In the genomic region with DNA sequence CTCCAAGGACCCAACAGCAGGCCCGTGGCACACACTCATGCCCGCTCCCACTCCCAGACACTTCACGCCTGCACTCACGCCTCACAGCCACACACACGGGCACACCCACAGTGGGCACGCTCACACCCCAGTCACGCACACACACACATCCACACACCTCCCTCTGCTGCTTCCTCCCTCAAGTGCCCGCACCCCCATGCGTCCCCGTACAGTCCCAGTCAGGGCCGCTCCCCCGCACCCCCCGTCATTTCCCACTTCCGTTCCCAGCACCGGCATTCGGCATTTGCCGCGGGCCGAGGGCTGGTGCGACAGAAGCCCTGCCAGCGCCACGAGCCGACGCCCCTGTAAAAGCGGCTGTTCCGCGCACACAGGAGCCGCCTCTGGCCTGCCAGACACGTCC, we compare ENCODE assay signal across 7 cellular contexts.
DNase-seq lines count a peak whose midpoint lies in the region; ATAC-seq and TF ChIP-seq lines count a peak whose summit lies in the region.
"Not testable (repeated sequence)": the region's sequence is repeated elsewhere in the genome, so short reads cannot be mapped to it uniquely, and the experiment has no call there.

No MANE protein-coding gene starts in this region.

- not testable (repeated sequence) for TF ChIP-seq CTCF in left ventricle myocardium inferior (IDR thresholded peaks at IDR 0.05; ENCODE audit: borderline replicate concordance); mucosa of descending colon (IDR thresholded peaks at IDR 0.05)

- not testable (repeated sequence) for H3K27me3 ChIP-seq in left ventricle myocardium inferior (ENCODE audit: low read depth)

- not testable (repeated sequence) for H3K4me1 ChIP-seq in left ventricle myocardium inferior; mucosa of descending colon (ENCODE audit: low read depth)

- CTCF ChIA-PET in T-cell (lab: Charles Lee): not testable (repeated sequence)

- not testable (repeated sequence) for H3K36me3 ChIP-seq in left ventricle myocardium inferior; mucosa of descending colon (ENCODE audit: low read depth)

- DNase-seq in T-cell: peak in 23 of 34 experiments; percentile 0 to 57 (median 21)
- DNase-seq in activated T-cell treated with anti-CD3 and anti-CD28 coated beads, Interleukin-2, amount 50 U/mL, for 72 hours: peak in 1 of 2 donors; percentile 18
- peak in 1 of 2 donors; percentile 9 for DNase-seq in central memory CD8-positive, alpha-beta T cell (ENCODE audit: low spot score in 2 of 2)
- peak; percentile 33 for DNase-seq in left ventricle myocardium inferior
- peak; percentile 25 to 47 (median 45) for DNase-seq in mucosa of descending colon
- peak; percentile 44 for DNase-seq in sciatic nerve (ENCODE audit: low spot score)
- peak in 1 of 2 donors; percentile 16 for DNase-seq in stimulated activated naive CD8-positive, alpha-beta T cell treated with anti-CD3 and anti-CD28 coated beads, Interleukin-15, amount 100 ng/mL, for 72 hours

- H3K4me3 ChIP-seq in left ventricle myocardium inferior, mucosa of descending colon: not testable (repeated sequence)

- not testable (repeated sequence) for H3K27me3 Mint-ChIP-seq in T-cell; activated T-cell treated with anti-CD3 and anti-CD28 coated beads, Interleukin-2, amount 50 U/mL, for 72 hours (ENCODE audit: low read depth); central memory CD8-positive, alpha-beta T cell; stimulated activated naive CD8-positive, alpha-beta T cell treated with anti-CD3 and anti-CD28 coated beads, Interleukin-15, amount 100 ng/mL, for 72 hours

- not testable (repeated sequence) for H3K9me3 ChIP-seq in left ventricle myocardium inferior (replicated peaks); mucosa of descending colon

- peak; percentile 31 to 90 (median 56) for ATAC-seq in T-cell (replicated peaks in 1 of 4)
- peak; percentile 32 to 65 for ATAC-seq in activated T-cell treated with anti-CD3 and anti-CD28 coated beads, Interleukin-2, amount 50 U/mL, for 72 hours (replicated peaks in 1 of 2)
- peak; percentile 69 for ATAC-seq in central memory CD8-positive, alpha-beta T cell (replicated peaks; ENCODE audit: extremely low read depth, poor library complexity, severe bottlenecking)
- ATAC-seq in mucosa of descending colon, sciatic nerve: not testable (repeated sequence)
- peak; percentile 82 for ATAC-seq in stimulated activated naive CD8-positive, alpha-beta T cell treated with anti-CD3 and anti-CD28 coated beads, Interleukin-15, amount 100 ng/mL, for 72 hours

- POLR2A ChIA-PET in T-cell (lab: Charles Lee): not testable (repeated sequence)

- not testable (repeated sequence) for H3K27ac Mint-ChIP-seq in T-cell; activated T-cell treated with anti-CD3 and anti-CD28 coated beads, Interleukin-2, amount 50 U/mL, for 72 hours; central memory CD8-positive, alpha-beta T cell (ENCODE audit: low read depth); stimulated activated naive CD8-positive, alpha-beta T cell treated with anti-CD3 and anti-CD28 coated beads, Interleukin-15, amount 100 ng/mL, for 72 hours

- not testable (repeated sequence) for H3K4me1 Mint-ChIP-seq in T-cell; activated T-cell treated with anti-CD3 and anti-CD28 coated beads, Interleukin-2, amount 50 U/mL, for 72 hours (ENCODE audit: low read depth); central memory CD8-positive, alpha-beta T cell; stimulated activated naive CD8-positive, alpha-beta T cell treated with anti-CD3 and anti-CD28 coated beads, Interleukin-15, amount 100 ng/mL, for 72 hours

- H3K27ac ChIP-seq in left ventricle myocardium inferior (replicated peaks): not testable (repeated sequence)

- intact Hi-C loops in left ventricle myocardium inferior (cut with micrococcal nuclease); mucosa of descending colon (cut with DNase I, micrococcal nuclease); sciatic nerve (cut with DNase I): not testable (repeated sequence)

- not testable (repeated sequence) for H3K36me3 Mint-ChIP-seq in T-cell; activated T-cell treated with anti-CD3 and anti-CD28 coated beads, Interleukin-2, amount 50 U/mL, for 72 hours (ENCODE audit: insufficient read depth in 2 of 2); central memory CD8-positive, alpha-beta T cell (ENCODE audit: insufficient read depth)

- H3K4me3 Mint-ChIP-seq in T-cell; activated T-cell treated with anti-CD3 and anti-CD28 coated beads, Interleukin-2, amount 50 U/mL, for 72 hours; central memory CD8-positive, alpha-beta T cell; stimulated activated naive CD8-positive, alpha-beta T cell treated with anti-CD3 and anti-CD28 coated beads, Interleukin-15, amount 100 ng/mL, for 72 hours: not testable (repeated sequence)

- not testable (repeated sequence) for H3K9me3 Mint-ChIP-seq in T-cell; activated T-cell treated with anti-CD3 and anti-CD28 coated beads, Interleukin-2, amount 50 U/mL, for 72 hours; central memory CD8-positive, alpha-beta T cell; stimulated activated naive CD8-positive, alpha-beta T cell treated with anti-CD3 and anti-CD28 coated beads, Interleukin-15, amount 100 ng/mL, for 72 hours
